Comparison of ENCODE assay signal across 2 cellular contexts in genomic region chr1:71081697-71082080, GRCh38.
TF ChIP-seq lines count a peak whose summit lies in the region.

No MANE protein-coding gene starts in this region.

TF ChIP-seq in A549, 52 proteins besides CTCF, POLR2A, EP300 and RAD21 (continued from another document):
- TF ChIP-seq, protein P1, sequence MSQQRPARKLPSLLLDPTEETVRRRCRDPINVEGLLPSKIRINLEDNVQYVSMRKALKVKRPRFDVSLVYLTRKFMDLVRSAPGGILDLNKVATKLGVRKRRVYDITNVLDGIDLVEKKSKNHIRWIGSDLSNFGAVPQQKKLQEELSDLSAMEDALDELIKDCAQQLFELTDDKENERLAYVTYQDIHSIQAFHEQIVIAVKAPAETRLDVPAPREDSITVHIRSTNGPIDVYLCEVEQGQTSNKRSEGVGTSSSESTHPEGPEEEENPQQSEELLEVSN (IDR thresholded peaks at IDR 0.05; ENCODE audit: borderline replicate concordance, low read depth) = no peak
- TF ChIP-seq, protein P2, sequence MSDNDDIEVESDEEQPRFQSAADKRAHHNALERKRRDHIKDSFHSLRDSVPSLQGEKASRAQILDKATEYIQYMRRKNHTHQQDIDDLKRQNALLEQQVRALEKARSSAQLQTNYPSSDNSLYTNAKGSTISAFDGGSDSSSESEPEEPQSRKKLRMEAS (IDR thresholded peaks at IDR 0.05) = no peak

TF ChIP-seq in IMR-90, 13 proteins besides CTCF, POLR2A, EP300 and RAD21 (continued from another document):
- TF ChIP-seq USF2 (IDR thresholded peaks at IDR 0.05; ENCODE audit: low read depth, low read length) = no peak
- no peak for TF ChIP-seq CHD1 (IDR thresholded peaks at IDR 0.05; ENCODE audit: low read depth, low read length)
- TF ChIP-seq BHLHE40 (IDR thresholded peaks at IDR 0.05; ENCODE audit: low read depth, low read length) = no peak
- TF ChIP-seq CEBPB (IDR thresholded peaks at IDR 0.05; ENCODE audit: low read depth, low read length) = no peak
- no peak for TF ChIP-seq NFE2L2 (IDR thresholded peaks at IDR 0.05; ENCODE audit: low read depth, low read length)
